Comparison of ENCODE assay signal across 28 cellular contexts in the genomic region with DNA sequence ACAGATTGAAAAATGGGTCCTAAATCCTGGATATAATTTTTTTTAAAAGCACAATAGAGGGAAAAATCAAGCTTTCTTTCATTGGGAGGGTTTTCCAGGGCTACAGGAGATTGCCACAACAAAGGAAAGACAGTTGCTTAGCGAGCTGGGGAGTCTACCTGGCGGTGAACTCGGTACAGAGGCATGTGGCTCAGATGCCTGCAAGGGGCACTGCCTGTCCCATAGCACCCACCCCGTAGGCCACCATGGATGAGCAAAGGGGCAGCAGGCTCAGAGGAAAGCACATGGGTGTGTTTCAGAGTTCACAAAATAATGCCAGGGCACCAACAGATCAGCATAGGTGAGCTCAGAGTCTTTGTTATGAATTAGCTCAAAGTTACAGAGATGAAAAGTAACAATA.
"Had no signal": no experiment of that assay in that cellular context is flagged by ENCODE, and none has a peak within 500 bp of the region (broad histone marks: within the 10 kb centered on the region; RNA-seq: fewer than 3 reads in every experiment).

No MANE protein-coding gene starts in this region.

- H3K4me3 ChIP-seq: coronary artery, esophagus muscularis mucosa, gastroesophageal sphincter, heart right ventricle, left lung, prostate gland, right atrium auricular region, smooth muscle cell, suprapubic skin had no signal

- H3K4me3 Mint-ChIP-seq: naive thymus-derived CD4-positive, alpha-beta T cell; nephron; stimulated activated naive CD8-positive, alpha-beta T cell treated with anti-CD3 and anti-CD28 coated beads, Interleukin-15, amount 100 ng/mL, for 72 hours had no signal

- H3K27ac Mint-ChIP-seq: naive thymus-derived CD4-positive, alpha-beta T cell; nephron had no signal

- H3K4me2 ChIP-seq: smooth muscle cell had no signal

- FAIRE-seq: islet of Langerhans had no signal

- H3K4me1 Mint-ChIP-seq: naive thymus-derived CD4-positive, alpha-beta T cell; stimulated activated naive CD8-positive, alpha-beta T cell treated with anti-CD3 and anti-CD28 coated beads, Interleukin-15, amount 100 ng/mL, for 72 hours had no signal

- H3K9me3 Mint-ChIP-seq: stimulated activated naive CD8-positive, alpha-beta T cell treated with anti-CD3 and anti-CD28 coated beads, Interleukin-15, amount 100 ng/mL, for 72 hours had no signal

- H3K27ac ChIP-seq: coronary artery, esophagus muscularis mucosa, foreskin keratinocyte, gastroesophageal sphincter, heart right ventricle, left lung, prostate gland, right atrium auricular region, suprapubic skin had no signal

- DNase-seq: dermis blood vessel endothelial cell; effector memory CD4-positive, alpha-beta T cell; foreskin keratinocyte; heart right ventricle; hippocampal formation; left cardiac atrium; left lung; mesenchymal stem cell; midbrain; naive thymus-derived CD4-positive, alpha-beta T cell; nucleus accumbens; stimulated activated CD4-positive, alpha-beta T cell treated with anti-CD3 and anti-CD28 coated beads, Interleukin-12 subunit alpha, Interleukin-12 subunit beta, amount 100 ng/mL, for 4 hours; stimulated activated CD4-positive, alpha-beta T cell treated with anti-CD3 and anti-CD28 coated beads, Interleukin-1b, Interleukin-23, amount 100 ng/mL, for 48 hours; stimulated activated CD4-positive, alpha-beta T cell treated with anti-CD3 and anti-CD28 coated beads, Interleukin-4, amount 100 ng/mL, for 1 hour; stimulated activated CD8-positive, alpha-beta memory T cell treated with anti-CD3 and anti-CD28 coated beads, Interleukin-4, amount 100 ng/mL, for 48 hours; stimulated activated naive CD4-positive, alpha-beta T cell; stimulated activated naive CD8-positive, alpha-beta T cell treated with anti-CD3 and anti-CD28 coated beads, Interleukin-15, amount 100 ng/mL, for 72 hours; trophoblast cell had no signal

- H3K36me3 ChIP-seq: heart right ventricle, left lung, prostate gland, right atrium auricular region had no signal

- H3K4me1 ChIP-seq: esophagus muscularis mucosa, foreskin keratinocyte, gastroesophageal sphincter, heart right ventricle, left lung, prostate gland, right atrium auricular region, suprapubic skin had no signal

- H3K27me3 Mint-ChIP-seq: naive thymus-derived CD4-positive, alpha-beta T cell; stimulated activated naive CD8-positive, alpha-beta T cell treated with anti-CD3 and anti-CD28 coated beads, Interleukin-15, amount 100 ng/mL, for 72 hours had no signal

- ATAC-seq: foreskin keratinocyte; gastroesophageal sphincter; heart right ventricle; left cardiac atrium; left lung; naive thymus-derived CD4-positive, alpha-beta T cell; sciatic nerve; stimulated activated naive CD8-positive, alpha-beta T cell treated with anti-CD3 and anti-CD28 coated beads, Interleukin-15, amount 100 ng/mL, for 72 hours had no signal

- H3K27me3 ChIP-seq: esophagus muscularis mucosa, foreskin keratinocyte, gastroesophageal sphincter, left lung, right atrium auricular region, suprapubic skin had no signal
